1 cellular context compared by ENCODE assay signal in the genomic region with DNA sequence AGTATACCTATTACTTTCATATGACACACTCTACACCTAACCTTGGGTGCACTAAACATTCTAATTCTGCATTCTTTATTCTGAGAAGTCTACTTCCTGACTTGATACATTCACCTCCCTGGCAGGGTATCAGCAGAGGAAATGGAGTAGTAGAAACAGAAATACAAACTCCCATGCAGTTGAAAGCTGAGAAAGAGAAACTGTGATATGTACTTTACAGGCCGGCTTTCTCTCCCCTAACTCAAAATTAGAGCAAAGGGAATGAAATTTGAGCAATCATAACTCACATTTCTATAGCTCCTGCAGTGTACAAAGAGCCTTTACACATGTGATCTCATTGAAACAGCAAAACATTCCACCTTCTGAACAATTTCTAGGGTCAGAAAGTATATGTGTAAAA.
TF ChIP-seq lines count a peak whose summit lies in the region.

No MANE protein-coding gene starts in this region.

TF ChIP-seq in GM23338, 12 proteins besides CTCF, POLR2A, EP300 and RAD21 (continued from another document):
- TF ChIP-seq ZNF462 (CRISPR knock-in tag; IDR thresholded peaks at IDR 0.05) (no peak), EZH2 (IDR thresholded peaks at IDR 0.05; ENCODE audit: low read depth, unreplicated experiment) (no peak), NANOG (IDR thresholded peaks at IDR 0.05; ENCODE audit: borderline replicate concordance) (no peak), REST (IDR thresholded peaks at IDR 0.05; ENCODE audit: unreplicated experiment) (no peak), ZNF331 (CRISPR knock-in tag; IDR thresholded peaks at IDR 0.05; ENCODE audit: low read depth) (no peak)
